12 cellular contexts compared by ENCODE assay signal in genomic region chr2:234676109-234676858, GRCh38.
DNase-seq lines count a peak whose midpoint lies in the region; ATAC-seq and TF ChIP-seq lines count a peak whose summit lies in the region.
"Had no signal": no experiment of that assay in that cellular context is flagged by ENCODE, and none has a peak within 500 bp of the region (broad histone marks: within the 10 kb centered on the region; RNA-seq: fewer than 3 reads in every experiment).

No MANE protein-coding gene starts in this region.

- no peaks in the 10 kb centered on the region for H3K79me1 ChIP-seq in mesenchymal stem cell (replicated peaks; ENCODE audit: low read length, poor library complexity, severe bottlenecking)

- no TSS peak for BruUV-seq in PC-9 (replicated peaks; lab: Mats Ljungman, UMichigan)

- H3K27me3 Mint-ChIP-seq in activated CD8-positive, alpha-beta T cell treated with anti-CD3 and anti-CD28 coated beads, Interleukin-2, amount 10 ng/mL, durations not matched to agents 7 days and 5 days (ENCODE audit: low read depth) = no peaks in the 10 kb centered on the region

- peak overlapping the region; percentile 45 for H2AK5ac ChIP-seq in mesenchymal stem cell (ENCODE audit: low read length, severe bottlenecking)

- H3K27me3 ChIP-seq in PC-9 (ENCODE audit: insufficient read depth, low read depth) (no peaks in the 10 kb centered on the region), mesenchymal stem cell (ENCODE audit: control insufficient read depth in 1 of 2, insufficient read depth in 1 of 2, low read length in 2 of 2) (no peaks in the 10 kb centered on the region), sigmoid colon (no peaks in the 10 kb centered on the region)
- H3K27me3 ChIP-seq: vagina had no signal

- ATAC-seq in GM21390 (IDR thresholded peaks at IDR 0.05; ENCODE audit: unreplicated experiment) = no peak
- ATAC-seq in activated CD8-positive, alpha-beta T cell treated with anti-CD3 and anti-CD28 coated beads, Interleukin-2, amount 10 ng/mL, durations not matched to agents 7 days and 5 days = no peak
- ATAC-seq: activated naive CD4-positive, alpha-beta T cell treated with anti-CD3 and anti-CD28 coated beads, Interleukin-2, amount 50 U/mL, for 72 hours had no signal

- CTCF ChIA-PET in PC-9 (lab: Charles Lee) = interaction anchor here (0.6 kb wide), 1 partner anchor 1223 kb away, joined by 3 read pairs; no protein-coding TSS in a partner anchor
- CTCF ChIA-PET in activated CD8-positive, alpha-beta T cell treated with anti-CD3 and anti-CD28 coated beads, Interleukin-2, amount 10 ng/mL, durations not matched to agents 7 days and 5 days (lab: Charles Lee) = no interaction called here

- DNase-seq in DMS53 (lab: John Stamatoyannopoulos, UW) (peak; percentile 94), NCI-H146 treated with DMSO at 0.1 percent for 48 hours (lab: John Stamatoyannopoulos, UW; ENCODE audit: unreplicated experiment) (peak; percentile 95), PC-9 (peak in 1 of 2 experiments; percentile 88), mesenchymal stem cell (no peak), sigmoid colon (no peak), GDM1 (lab: John Stamatoyannopoulos, UW) (no peak)
- no peak for DNase-seq in activated CD8-positive, alpha-beta T cell treated with anti-CD3 and anti-CD28 coated beads, Interleukin-2, amount 10 ng/mL, durations not matched to agents 7 days and 5 days
- DNase-seq: NCI-H187 treated with DMSO at 0.1 percent for 48 hours had no signal

- H3K23ac ChIP-seq in mesenchymal stem cell (ENCODE audit: low read length in 2 of 2) = no peak overlapping the region

- WGBS in mesenchymal stem cell = 75% methylated on average over 4 of the region's 5 CpGs
- WGBS in sigmoid colon, 2 donors = 39 to 74% methylated on average over 5 of the region's 5 CpGs

- H2BK120ac ChIP-seq in mesenchymal stem cell (ENCODE audit: low read depth, low read length) = no peak overlapping the region

- no peak overlapping the region for H4K91ac ChIP-seq in mesenchymal stem cell (ENCODE audit: low read length)

- intact Hi-C loops in PC-9 (cut with micrococcal nuclease; ENCODE audit: unreplicated experiment) = loop anchor here (5.0 kb wide), 3 partner anchors 206 to 306 kb away; partner anchors contain the start of gene SH3BP4
- intact Hi-C loops in sigmoid colon (cut with DNase I) = no loop called here

- no peak overlapping the region for H3K14ac ChIP-seq in mesenchymal stem cell (ENCODE audit: low read length in 2 of 2)

- H2AFZ ChIP-seq in PC-9 (no peak overlapping the region), mesenchymal stem cell (ENCODE audit: low read depth, low read length) (no peak overlapping the region)

- H3K27ac Mint-ChIP-seq in activated CD8-positive, alpha-beta T cell treated with anti-CD3 and anti-CD28 coated beads, Interleukin-2, amount 10 ng/mL, durations not matched to agents 7 days and 5 days = no peak overlapping the region
- H3K27ac Mint-ChIP-seq: activated naive CD4-positive, alpha-beta T cell treated with anti-CD3 and anti-CD28 coated beads, Interleukin-2, amount 50 U/mL, for 72 hours had no signal

- H3K9me2 ChIP-seq in PC-9 (ENCODE audit: insufficient read depth) = no peaks in the 10 kb centered on the region

- H3K36me3 Mint-ChIP-seq in activated CD8-positive, alpha-beta T cell treated with anti-CD3 and anti-CD28 coated beads, Interleukin-2, amount 10 ng/mL, durations not matched to agents 7 days and 5 days (ENCODE audit: low read depth) = no peaks in the 10 kb centered on the region
- H3K36me3 Mint-ChIP-seq: activated naive CD4-positive, alpha-beta T cell treated with anti-CD3 and anti-CD28 coated beads, Interleukin-2, amount 50 U/mL, for 72 hours had no signal

- TF ChIP-seq POLR2A in sigmoid colon (IDR thresholded peaks at IDR 0.05) = no peak

- H3K36me3 ChIP-seq in PC-9 (ENCODE audit: low read depth) (no peaks in the 10 kb centered on the region), mesenchymal stem cell (ENCODE audit: control insufficient read depth in 1 of 2, insufficient read depth in 2 of 2, low read depth in 1 of 2, low read length in 2 of 2) (no peaks in the 10 kb centered on the region), sigmoid colon (no peaks in the 10 kb centered on the region)
- H3K36me3 ChIP-seq: vagina had no signal

- H4K20me1 ChIP-seq in PC-9 (ENCODE audit: insufficient read depth) = no peaks in the 10 kb centered on the region

- H2BK12ac ChIP-seq in mesenchymal stem cell (ENCODE audit: low read length in 2 of 2) = no peak overlapping the region

- H3K4ac ChIP-seq in mesenchymal stem cell (ENCODE audit: low read depth in 1 of 2, low read length in 2 of 2) = no peak overlapping the region

- H3K4me2 ChIP-seq in PC-9 (peak overlapping the region; percentile 41), mesenchymal stem cell (ENCODE audit: low read length, poor library complexity, severe bottlenecking) (no peak overlapping the region)

- peaks cover 39% of the 10 kb centered on the region for H3F3A ChIP-seq in PC-9 (ENCODE audit: insufficient read depth, low read depth)

- no peak for TF ChIP-seq CTCF in PC-9 (conservative IDR thresholded peaks at IDR 0.05)
- TF ChIP-seq CTCF in sigmoid colon (IDR thresholded peaks at IDR 0.05) = no peak

- no peak overlapping the region for H3K4me3 Mint-ChIP-seq in activated CD8-positive, alpha-beta T cell treated with anti-CD3 and anti-CD28 coated beads, Interleukin-2, amount 10 ng/mL, durations not matched to agents 7 days and 5 days

- POLR2A ChIA-PET in PC-9 (lab: Charles Lee; ENCODE audit: unreplicated experiment) = interaction anchor here (0.6 to 0.7 kb wide), 2 partner anchors 273 to 349 kb away, joined by 3 to 4 read pairs; no protein-coding TSS in a partner anchor
- POLR2A ChIA-PET in activated CD8-positive, alpha-beta T cell treated with anti-CD3 and anti-CD28 coated beads, Interleukin-2, amount 10 ng/mL, durations not matched to agents 7 days and 5 days (lab: Charles Lee) = no interaction called here

- no peak overlapping the region for H2BK5ac ChIP-seq in mesenchymal stem cell (ENCODE audit: low read depth, low read length, poor library complexity, severe bottlenecking)

- H3K9me3 ChIP-seq in PC-9 (ENCODE audit: insufficient read depth, low read depth) (peaks cover 7% of the 10 kb centered on the region; the same call in 1 of the 2 replicates), mesenchymal stem cell (ENCODE audit: control insufficient read depth, low read length) (no peaks in the 10 kb centered on the region), sigmoid colon (no peaks in the 10 kb centered on the region)
- H3K9me3 ChIP-seq: vagina had no signal

- H3K79me2 ChIP-seq in PC-9 (ENCODE audit: low read depth) = no peaks in the 10 kb centered on the region

- peak overlapping the region in 1 of 2 experiments; percentile 43 for H3K18ac ChIP-seq in mesenchymal stem cell (ENCODE audit: low read depth in 1 of 2, low read length in 2 of 2)

- no peak overlapping the region for H4K8ac ChIP-seq in mesenchymal stem cell (ENCODE audit: low read length)

- H3K4me3 ChIP-seq in PC-9 (no peak overlapping the region), mesenchymal stem cell (ENCODE audit: insufficient read depth in 1 of 2, low read depth in 1 of 2, low read length in 2 of 2) (no peak overlapping the region), sigmoid colon (no peak overlapping the region)
- H3K4me3 ChIP-seq: lung, vagina had no signal

- peak overlapping the region; percentile 54 for H3K27ac ChIP-seq in PC-9
- no peak overlapping the region for H3K27ac ChIP-seq in mesenchymal stem cell (ENCODE audit: low read length, poor library complexity, severe bottlenecking)
- H3K27ac ChIP-seq in sigmoid colon = no peak overlapping the region
- H3K27ac ChIP-seq: vagina had no signal

- H3K9ac ChIP-seq in mesenchymal stem cell (ENCODE audit: low read length) = no peak overlapping the region

- no peak for TF ChIP-seq EP300 in sigmoid colon (IDR thresholded peaks at IDR 0.05)

- H3K4me1 Mint-ChIP-seq in activated CD8-positive, alpha-beta T cell treated with anti-CD3 and anti-CD28 coated beads, Interleukin-2, amount 10 ng/mL, durations not matched to agents 7 days and 5 days (ENCODE audit: low read depth) = no peaks in the 10 kb centered on the region

- peaks cover 77% of the 10 kb centered on the region for H3K4me1 ChIP-seq in PC-9 (replicated peaks; ENCODE audit: insufficient read depth)
- H3K4me1 ChIP-seq in mesenchymal stem cell (ENCODE audit: control insufficient read depth, insufficient read depth, low read depth, low read length) = peaks cover 28% of the 10 kb centered on the region
- peaks cover 0 to 16% (median 8%) of the 10 kb centered on the region in 4 donors for H3K4me1 ChIP-seq in sigmoid colon

- H2BK15ac ChIP-seq in mesenchymal stem cell (ENCODE audit: low read depth, poor library complexity, severe bottlenecking) = no peak overlapping the region

- no peaks in the 10 kb centered on the region for H3K9me3 Mint-ChIP-seq in activated CD8-positive, alpha-beta T cell treated with anti-CD3 and anti-CD28 coated beads, Interleukin-2, amount 10 ng/mL, durations not matched to agents 7 days and 5 days (ENCODE audit: insufficient read depth)
- H3K9me3 Mint-ChIP-seq: activated naive CD4-positive, alpha-beta T cell treated with anti-CD3 and anti-CD28 coated beads, Interleukin-2, amount 50 U/mL, for 72 hours had no signal

Comparison
In these comparisons a context has a peak if more than half of its experiments do, and no peak if none do; other contexts are left out.
1. DNase-seq: peak in DMS53 (single experiment) and NCI-H146 treated with DMSO at 0.1 percent for 48 hours (single experiment); none in mesenchymal stem cell (single experiment), sigmoid colon (single experiment), GDM1 (single experiment) and activated CD8-positive, alpha-beta T cell treated with anti-CD3 and anti-CD28 coated beads, Interleukin-2, amount 10 ng/mL, durations not matched to agents 7 days and 5 days (single experiment).